8 cellular contexts compared by ENCODE assay signal in genomic region chr6:26055670-26056582, GRCh38. TPM values are rescaled to one million over a fixed set of nuclear protein-coding genes. Genes with fewer than 3 reads are reported as not detected.
DNase-seq lines count a peak whose midpoint lies in the region; ATAC-seq and TF ChIP-seq lines count a peak whose summit lies in the region.

No MANE protein-coding gene starts in this region.

- CTCF ChIA-PET in HEK293 (lab: Yijun Ruan, JAX): interaction anchor here (0.8 to 2.1 kb wide), 3 partner anchors 8 to 24 kb away, joined by 3 to 4 read pairs (median 4); a partner anchor contains a TSS
- CTCF ChIA-PET in activated naive CD4-positive, alpha-beta T cell treated with anti-CD3 and anti-CD28 coated beads, Interleukin-2, amount 10 ng/mL, durations not matched to agents 7 days and 5 days (lab: Charles Lee): interaction anchor here (0.8 to 1.6 kb wide), 2 partner anchors 10 to 25 kb away, joined by 3 to 5 read pairs; a partner anchor contains a TSS

- H3K9me3 Mint-ChIP-seq in activated naive CD4-positive, alpha-beta T cell treated with anti-CD3 and anti-CD28 coated beads, Interleukin-2, amount 10 ng/mL, durations not matched to agents 7 days and 5 days: no peaks in the 10 kb centered on the region

- TF ChIP-seq POLR2A in gastroesophageal sphincter (IDR thresholded peaks at IDR 0.05) (peak; percentile 100), suprapubic skin (IDR thresholded peaks at IDR 0.05) (peak; percentile 92 to 94)

- no peaks in the 10 kb centered on the region for H4K20me1 ChIP-seq in MM.1S (ENCODE audit: insufficient read depth, low read length)

- H3K4me1 ChIP-seq in HEK293 (ENCODE audit: control insufficient read depth, insufficient read depth, low read length) (peaks cover 5% of the 10 kb centered on the region; the same call in 1 of the 2 replicates), MM.1S (ENCODE audit: low read length) (peaks cover 10% of the 10 kb centered on the region), gastroesophageal sphincter (peaks cover 0 to 22% (median 5%) of the 10 kb centered on the region in 3 donors), neutrophil (ENCODE audit: control insufficient read depth in 1 of 2, insufficient read depth in 1 of 2, low read depth in 1 of 2, low read length in 1 of 2) (peaks cover 24 to 28% of the 10 kb centered on the region in 2 experiments), suprapubic skin (peaks cover 22% of the 10 kb centered on the region)

- H3K9me2 ChIP-seq in MM.1S (replicated peaks; ENCODE audit: insufficient read depth, low read length): no peaks in the 10 kb centered on the region

- no peaks in the 10 kb centered on the region for H3K79me2 ChIP-seq in MM.1S (ENCODE audit: low read length)

- no peaks in the 10 kb centered on the region for H3K9me3 ChIP-seq in HEK293 (ENCODE audit: control insufficient read depth, insufficient read depth, low read depth, low read length)
- H3K9me3 ChIP-seq in MM.1S (replicated peaks; ENCODE audit: insufficient read depth, low read length): no peaks in the 10 kb centered on the region
- H3K9me3 ChIP-seq in gastroesophageal sphincter: no peaks in the 10 kb centered on the region
- H3K9me3 ChIP-seq in neutrophil: no peaks in the 10 kb centered on the region
- no peaks in the 10 kb centered on the region for H3K9me3 ChIP-seq in suprapubic skin

- peak overlapping the region; percentile 44 for H2AFZ ChIP-seq in MM.1S (ENCODE audit: low read length)

- H3K4me1 Mint-ChIP-seq in activated naive CD4-positive, alpha-beta T cell treated with anti-CD3 and anti-CD28 coated beads, Interleukin-2, amount 10 ng/mL, durations not matched to agents 7 days and 5 days: peaks cover 47% of the 10 kb centered on the region

- H3K9ac ChIP-seq in MM.1S (ENCODE audit: low read length): peak overlapping the region; percentile 88

- H3K27me3 Mint-ChIP-seq in activated naive CD4-positive, alpha-beta T cell treated with anti-CD3 and anti-CD28 coated beads, Interleukin-2, amount 10 ng/mL, durations not matched to agents 7 days and 5 days: peaks cover 8% of the 10 kb centered on the region

- 0 to 2% methylated on average over 15 to 22 of the region's 51 CpGs for WGBS in gastroesophageal sphincter (ENCODE audit: low coverage in 1 of 2), 2 donors
- WGBS in suprapubic skin: under 1% methylated on average over 41 of the region's 51 CpGs

- peak; percentile 92 for DNase-seq in GM03348 (ENCODE audit: low spot score)
- DNase-seq in MM.1S: peak; percentile 93
- DNase-seq in SIG-M5 treated with dmso at 0.1 percent for 504 hours (lab: John Stamatoyannopoulos, UW; ENCODE audit: unreplicated experiment): peak; percentile 83
- DNase-seq in activated naive CD4-positive, alpha-beta T cell treated with anti-CD3 and anti-CD28 coated beads, Interleukin-2, amount 10 ng/mL, durations not matched to agents 7 days and 5 days: peak; percentile 93
- peak; percentile 93 to 94 for DNase-seq in suprapubic skin (ENCODE audit: low spot score in 2 of 2)

- TF ChIP-seq EP300 in gastroesophageal sphincter (IDR thresholded peaks at IDR 0.05) (no peak), suprapubic skin (IDR thresholded peaks at IDR 0.05) (no peak)

- H3K4me2 ChIP-seq in MM.1S (ENCODE audit: low read depth, low read length): peak overlapping the region; percentile 86

- POLR2A ChIA-PET in HEK293 (lab: Yijun Ruan, JAX): interaction anchor here (0.6 to 2.9 kb wide), 18 partner anchors 8 to 1078 kb away, joined by 3 to 100 read pairs (median 5); a partner anchor contains a TSS

- TF ChIP-seq CTCF in HEK293 (tag by site-specific recombination; IDR thresholded peaks at IDR 0.05) (no peak), MM.1S (IDR thresholded peaks at IDR 0.05; ENCODE audit: low read length) (no peak), gastroesophageal sphincter (IDR thresholded peaks at IDR 0.05) (peak in 3 of 4 experiments; percentile 7 to 22 (median 11)), neutrophil (IDR thresholded peaks at IDR 0.05) (no peak), suprapubic skin (IDR thresholded peaks at IDR 0.05) (no peak)

- peaks cover 6% of the 10 kb centered on the region for H3K36me3 Mint-ChIP-seq in activated naive CD4-positive, alpha-beta T cell treated with anti-CD3 and anti-CD28 coated beads, Interleukin-2, amount 10 ng/mL, durations not matched to agents 7 days and 5 days

- H3K4me3 ChIP-seq in HEK293 (ENCODE audit: low read depth, low read length): peak overlapping the region; percentile 85
- peak overlapping the region; percentile 70 for H3K4me3 ChIP-seq in MM.1S (ENCODE audit: low read length)
- H3K4me3 ChIP-seq in gastroesophageal sphincter: peak overlapping the region; percentile 71 to 82
- peak overlapping the region; percentile 76 to 99 for H3K4me3 ChIP-seq in neutrophil (ENCODE audit: low read depth in 1 of 2, low read length in 1 of 2)
- H3K4me3 ChIP-seq in suprapubic skin: peak overlapping the region; percentile 78

- no peaks in the 10 kb centered on the region for H3K27me3 ChIP-seq in MM.1S (replicated peaks; ENCODE audit: insufficient read depth, low read length)
- H3K27me3 ChIP-seq in gastroesophageal sphincter: no peaks in the 10 kb centered on the region
- H3K27me3 ChIP-seq in neutrophil: no peaks in the 10 kb centered on the region
- no peaks in the 10 kb centered on the region for H3K27me3 ChIP-seq in suprapubic skin

- H3K4me3 Mint-ChIP-seq in activated naive CD4-positive, alpha-beta T cell treated with anti-CD3 and anti-CD28 coated beads, Interleukin-2, amount 10 ng/mL, durations not matched to agents 7 days and 5 days: peak overlapping the region; percentile 91

- peaks cover 25% of the 10 kb centered on the region for H3F3A ChIP-seq in MM.1S (ENCODE audit: insufficient read depth, low read length)

- peak; percentile 93 for ATAC-seq in gastroesophageal sphincter

- H3K36me3 ChIP-seq in HEK293 (ENCODE audit: control insufficient read depth in 2 of 2, insufficient read depth in 1 of 2, low read length in 2 of 2): no peaks in the 10 kb centered on the region
- no peaks in the 10 kb centered on the region for H3K36me3 ChIP-seq in MM.1S (replicated peaks; ENCODE audit: insufficient read depth, low read length)
- H3K36me3 ChIP-seq in gastroesophageal sphincter: no peaks in the 10 kb centered on the region
- no peaks in the 10 kb centered on the region for H3K36me3 ChIP-seq in neutrophil
- H3K36me3 ChIP-seq in suprapubic skin: no peaks in the 10 kb centered on the region

- H3K27ac ChIP-seq in HEK293 (ENCODE audit: extremely low read depth, low read depth, low read length): peak overlapping the region; percentile 81
- peak overlapping the region; percentile 90 for H3K27ac ChIP-seq in MM.1S (ENCODE audit: low read length)
- peak overlapping the region; percentile 86 to 98 (median 96) for H3K27ac ChIP-seq in gastroesophageal sphincter
- H3K27ac ChIP-seq in neutrophil: peak overlapping the region; percentile 84
- H3K27ac ChIP-seq in suprapubic skin: peak overlapping the region; percentile 97

- H3K27ac Mint-ChIP-seq in activated naive CD4-positive, alpha-beta T cell treated with anti-CD3 and anti-CD28 coated beads, Interleukin-2, amount 10 ng/mL, durations not matched to agents 7 days and 5 days: peak overlapping the region; percentile 99

TF ChIP-seq in HEK293, 187 proteins besides CTCF, POLR2A, EP300 and RAD21 (continues in another document):
- TF ChIP-seq GLIS2 (tag by site-specific recombination; IDR thresholded peaks at IDR 0.05) (peak; percentile 83), TRIM28 (IDR thresholded peaks at IDR 0.05; ENCODE audit: borderline replicate concordance, low read length) (0 out of 2 replicates have a peak, but pooled peaks have one; percentile 37), ZFP37 (tag by site-specific recombination; IDR thresholded peaks at IDR 0.05) (0 out of 2 replicates have a peak, but pooled peaks have one; percentile 2), PRDM6 (tag by site-specific recombination; IDR thresholded peaks at IDR 0.05) (peak; percentile 43; the same call in 1 of the 2 replicates), PBX3 (CRISPR knock-in tag; IDR thresholded peaks at IDR 0.05) (peak; percentile 65; the same call in 1 of the 2 replicates)

RNA-seq across cellular contexts. Expression of gene HFE, which starts 31.3 kb away (rescaled TPM):
- 10 to 100 TPM in 1 of 4 donors, 1 to 10 TPM in 3; 3.7 to 11.4 (median 8.3) TPM for total RNA-seq in gastroesophageal sphincter
- total RNA-seq in suprapubic skin: 1 to 10 TPM; 2.1 to 4.2 (median 3.6) TPM

Comparison
In these comparisons a context has a peak if more than half of its experiments do, and no peak if none do; other contexts are left out.
1. Peak in every context shown above with its lines: DNase-seq, ATAC-seq, H3K4me3 ChIP-seq and H3K27ac ChIP-seq.
2. CTCF ChIP-seq: peak in gastroesophageal sphincter (3 of 4); none in HEK293 (single experiment), MM.1S (single experiment), neutrophil (single experiment) and suprapubic skin (0 of 2).